ENCODE assay signal across 26 cellular contexts in the genomic region with DNA sequence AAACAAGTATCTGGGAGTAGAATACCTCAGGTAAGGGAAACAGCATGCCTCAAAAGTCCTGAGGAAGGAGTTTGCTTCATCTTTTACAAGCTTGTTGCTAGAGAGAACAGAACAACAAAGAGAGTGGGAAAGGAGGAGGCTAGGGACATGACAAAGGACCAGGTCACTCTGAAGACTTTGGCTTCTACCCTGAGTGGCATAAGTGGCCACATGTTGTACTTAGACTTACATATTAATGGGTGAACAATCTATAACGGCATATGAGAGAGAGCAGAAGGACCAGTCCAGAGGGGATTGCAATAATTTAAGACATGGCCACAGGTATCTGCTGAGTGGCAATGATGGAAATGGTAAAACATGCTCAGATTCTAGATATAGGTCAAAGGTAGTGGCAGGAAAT.
"Had no signal": no experiment of that assay in that cellular context is flagged by ENCODE, and none has a peak within 500 bp of the region (broad histone marks: within the 10 kb centered on the region; RNA-seq: fewer than 3 reads in every experiment).

No MANE protein-coding gene starts in this region.

- H3K4me2 ChIP-seq: smooth muscle cell had no signal

- H3K4me3 Mint-ChIP-seq: immature natural killer cell; memory B cell; naive thymus-derived CD4-positive, alpha-beta T cell; natural killer cell treated with Interleukin-12 subunit alpha and Interleukin-12 subunit beta and Interleukin-15 and Interleukin-18, amount 100 ng/mL, for 72 hours; stimulated activated memory B cell treated with anti-CD40 and anti-IgM and Interleukin-4, amounts not matched to agents 10 μg/mL and 1 μg/mL and 100 μg/mL, for 72 hours; stimulated activated naive CD8-positive, alpha-beta T cell treated with anti-CD3 and anti-CD28 coated beads, Interleukin-15, amount 100 ng/mL, for 72 hours; type B pancreatic cell had no signal

- H3K4me1 Mint-ChIP-seq: immature natural killer cell; memory B cell; naive thymus-derived CD4-positive, alpha-beta T cell; stimulated activated memory B cell treated with anti-CD40 and anti-IgM and Interleukin-4, amounts not matched to agents 10 μg/mL and 1 μg/mL and 100 μg/mL, for 72 hours; stimulated activated naive CD8-positive, alpha-beta T cell treated with anti-CD3 and anti-CD28 coated beads, Interleukin-15, amount 100 ng/mL, for 72 hours had no signal

- H3K4me3 ChIP-seq: left lung, mucosa of descending colon, right atrium auricular region, right lobe of liver, smooth muscle cell, tibial nerve, uterus had no signal

- DNase-seq: hypothalamus; immature natural killer cell; kidney; left colon; left lung; midbrain; mucosa of descending colon; naive thymus-derived CD4-positive, alpha-beta T cell; right lobe of liver; stimulated activated CD4-positive, alpha-beta T cell treated with anti-CD3 and anti-CD28 coated beads, Interleukin-1b, Interleukin-23, amount 100 ng/mL, for 48 hours; stimulated activated CD4-positive, alpha-beta T cell treated with anti-CD3 and anti-CD28 coated beads, Interleukin-2, amount 100 ng/mL, for 48 hours; stimulated activated CD4-positive, alpha-beta T cell treated with anti-CD3 and anti-CD28 coated beads, Interleukin-4, amount 100 ng/mL, for 4 hours; stimulated activated CD8-positive, alpha-beta memory T cell treated with anti-CD3 and anti-CD28 coated beads, Interleukin-4, amount 100 ng/mL, for 48 hours; stimulated activated naive CD4-positive, alpha-beta T cell treated with Interleukin-2 at 50 U/mL for 16 hours; stimulated activated naive CD8-positive, alpha-beta T cell treated with anti-CD3 and anti-CD28 coated beads, Interleukin-15, amount 100 ng/mL, for 72 hours; substantia nigra; uterus had no signal

- H3K9me3 Mint-ChIP-seq: stimulated activated memory B cell treated with anti-CD40 and anti-IgM and Interleukin-4, amounts not matched to agents 10 μg/mL and 1 μg/mL and 100 μg/mL, for 72 hours; stimulated activated naive CD8-positive, alpha-beta T cell treated with anti-CD3 and anti-CD28 coated beads, Interleukin-15, amount 100 ng/mL, for 72 hours; type B pancreatic cell had no signal

- H3K36me3 Mint-ChIP-seq: memory B cell; naive thymus-derived CD4-positive, alpha-beta T cell; natural killer cell treated with Interleukin-12 subunit alpha and Interleukin-12 subunit beta and Interleukin-15 and Interleukin-18, amount 100 ng/mL, for 72 hours; stimulated activated memory B cell treated with anti-CD40 and anti-IgM and Interleukin-4, amounts not matched to agents 10 μg/mL and 1 μg/mL and 100 μg/mL, for 72 hours; type B pancreatic cell had no signal

- H3K27ac ChIP-seq: left lung, right atrium auricular region, right lobe of liver, tibial nerve, uterus had no signal

- H3K9me3 ChIP-seq: left lung, right atrium auricular region, right lobe of liver, tibial nerve, uterus had no signal

- H3K4me1 ChIP-seq: left lung, right atrium auricular region, right lobe of liver, tibial nerve, uterus had no signal

- H3K36me3 ChIP-seq: left lung, right atrium auricular region, right lobe of liver, tibial nerve, uterus had no signal

- H3K27me3 Mint-ChIP-seq: memory B cell; naive thymus-derived CD4-positive, alpha-beta T cell; natural killer cell treated with Interleukin-12 subunit alpha and Interleukin-12 subunit beta and Interleukin-15 and Interleukin-18, amount 100 ng/mL, for 72 hours; progenitor cell of endocrine pancreas; stimulated activated memory B cell treated with anti-CD40 and anti-IgM and Interleukin-4, amounts not matched to agents 10 μg/mL and 1 μg/mL and 100 μg/mL, for 72 hours; stimulated activated naive CD8-positive, alpha-beta T cell treated with anti-CD3 and anti-CD28 coated beads, Interleukin-15, amount 100 ng/mL, for 72 hours; type B pancreatic cell had no signal

- FAIRE-seq: islet of Langerhans had no signal

- H3K27ac Mint-ChIP-seq: immature natural killer cell; memory B cell; naive thymus-derived CD4-positive, alpha-beta T cell; natural killer cell treated with Interleukin-12 subunit alpha and Interleukin-12 subunit beta and Interleukin-15 and Interleukin-18, amount 100 ng/mL, for 72 hours; progenitor cell of endocrine pancreas; stimulated activated memory B cell treated with anti-CD40 and anti-IgM and Interleukin-4, amounts not matched to agents 10 μg/mL and 1 μg/mL and 100 μg/mL, for 72 hours; stimulated activated naive CD8-positive, alpha-beta T cell treated with anti-CD3 and anti-CD28 coated beads, Interleukin-15, amount 100 ng/mL, for 72 hours; type B pancreatic cell had no signal

- ATAC-seq: left colon; left lung; mucosa of descending colon; naive thymus-derived CD4-positive, alpha-beta T cell; natural killer cell treated with Interleukin-12 subunit alpha and Interleukin-12 subunit beta and Interleukin-15 and Interleukin-18, amount 100 ng/mL, for 72 hours; right lobe of liver; stimulated activated memory B cell treated with anti-CD40 and anti-IgM and Interleukin-4, amounts not matched to agents 10 μg/mL and 1 μg/mL and 100 μg/mL, for 72 hours; stimulated activated naive CD8-positive, alpha-beta T cell treated with anti-CD3 and anti-CD28 coated beads, Interleukin-15, amount 100 ng/mL, for 72 hours had no signal

- H3K27me3 ChIP-seq: left lung, right atrium auricular region, right lobe of liver, tibial nerve, uterus had no signal
